ENCODE assay signal across 8 cellular contexts in the genomic region with DNA sequence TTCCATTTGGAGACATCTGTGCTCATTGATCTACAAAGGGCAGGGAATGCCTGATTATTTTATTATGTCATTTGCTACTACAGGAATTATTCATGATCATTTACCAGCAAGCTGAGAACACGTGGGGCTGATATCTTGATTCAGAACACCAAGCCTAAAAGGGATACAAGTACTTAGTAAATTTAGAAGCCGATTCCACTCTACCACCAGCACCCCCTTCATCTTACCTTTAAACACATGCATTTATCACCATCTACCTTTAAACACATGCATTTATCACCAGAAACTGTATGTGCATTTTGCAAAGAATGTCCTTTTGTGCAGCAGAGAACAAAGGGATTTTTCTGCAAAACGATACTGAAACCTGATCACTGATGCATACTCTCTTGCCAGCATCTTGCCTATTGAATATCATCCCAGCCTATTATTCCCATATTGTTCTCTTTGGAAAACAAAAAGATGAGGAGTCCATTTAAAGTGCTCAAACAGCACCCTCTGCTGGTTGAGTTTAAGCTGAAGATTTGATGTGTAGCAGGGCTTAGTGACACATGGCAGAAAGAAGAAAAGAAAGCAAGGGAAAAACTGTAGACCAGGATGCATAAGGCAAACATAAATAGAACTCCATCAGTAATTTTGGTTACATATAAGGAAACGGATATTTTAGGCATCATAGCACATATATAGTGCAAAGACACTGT.
DNase-seq lines count a peak whose midpoint lies in the region; ATAC-seq and TF ChIP-seq lines count a peak whose summit lies in the region.

No MANE protein-coding gene starts in this region.

- CTCF ChIA-PET in activated CD4-positive, alpha-beta T cell treated with anti-CD3 and anti-CD28 coated beads, Interleukin-2, amount 10 ng/mL, durations not matched to agents 7 days and 5 days (lab: Charles Lee) = interaction anchor here (0.6 to 3.4 kb wide), 14 partner anchors 9 to 1188 kb away, joined by 3 to 15 read pairs (median 4); no protein-coding TSS in a partner anchor

- H3K27me3 ChIP-seq in esophagus squamous epithelium = no peaks in the 10 kb centered on the region

- DNase-seq in Daoy (ENCODE audit: low read depth) = peak; percentile 68
- peak; percentile 70 for DNase-seq in NCI-H446 treated with DMSO at 0.1 percent for 48 hours (lab: John Stamatoyannopoulos, UW)
- DNase-seq in activated CD4-positive, alpha-beta T cell treated with anti-CD3 and anti-CD28 coated beads, Interleukin-2, amount 10 ng/mL, durations not matched to agents 7 days and 5 days = peak; percentile 68
- no peak for DNase-seq in esophagus squamous epithelium (lab: John Stamatoyannopoulos, UW)
- peak in 9 of 10 donors; percentile 14 to 82 (median 53) for DNase-seq in naive thymus-derived CD8-positive, alpha-beta T cell
- no peak for DNase-seq in 8988T

- peaks cover 9% of the 10 kb centered on the region for H3K9me3 Mint-ChIP-seq in activated CD4-positive, alpha-beta T cell treated with anti-CD3 and anti-CD28 coated beads, Interleukin-2, amount 10 ng/mL, durations not matched to agents 7 days and 5 days
- H3K9me3 Mint-ChIP-seq in naive thymus-derived CD8-positive, alpha-beta T cell = peaks cover 0 to 22% (median 4%) of the 10 kb centered on the region in 9 donors

- H3K4me3 ChIP-seq in esophagus squamous epithelium = no peak overlapping the region

- POLR2A ChIA-PET in activated CD4-positive, alpha-beta T cell treated with anti-CD3 and anti-CD28 coated beads, Interleukin-2, amount 10 ng/mL, durations not matched to agents 7 days and 5 days (lab: Charles Lee) = interaction anchor here (1.9 kb wide), 1 partner anchor 424 kb away, joined by 4 read pairs; the partner anchor contains the start of gene BTG1
- POLR2A ChIA-PET in naive thymus-derived CD8-positive, alpha-beta T cell (lab: Charles Lee) = interaction anchor here (0.6 to 3.3 kb wide), 9 partner anchors 166 to 1188 kb away, joined by 3 to 34 read pairs (median 3); partner anchors contain the start of gene BTG1

- no peaks in the 10 kb centered on the region for H3K9me3 ChIP-seq in esophagus squamous epithelium

- H3K27me3 Mint-ChIP-seq in activated CD4-positive, alpha-beta T cell treated with anti-CD3 and anti-CD28 coated beads, Interleukin-2, amount 10 ng/mL, durations not matched to agents 7 days and 5 days = no peaks in the 10 kb centered on the region
- H3K27me3 Mint-ChIP-seq in naive thymus-derived CD8-positive, alpha-beta T cell = no peaks in the 10 kb centered on the region

- H3K4me3 Mint-ChIP-seq in activated CD4-positive, alpha-beta T cell treated with anti-CD3 and anti-CD28 coated beads, Interleukin-2, amount 10 ng/mL, durations not matched to agents 7 days and 5 days = no peak overlapping the region
- no peak overlapping the region for H3K4me3 Mint-ChIP-seq in naive thymus-derived CD8-positive, alpha-beta T cell

- H3K27ac Mint-ChIP-seq in activated CD4-positive, alpha-beta T cell treated with anti-CD3 and anti-CD28 coated beads, Interleukin-2, amount 10 ng/mL, durations not matched to agents 7 days and 5 days = no peak overlapping the region
- no peak overlapping the region for H3K27ac Mint-ChIP-seq in naive thymus-derived CD8-positive, alpha-beta T cell

- peaks cover 13% of the 10 kb centered on the region for H3K4me1 Mint-ChIP-seq in activated CD4-positive, alpha-beta T cell treated with anti-CD3 and anti-CD28 coated beads, Interleukin-2, amount 10 ng/mL, durations not matched to agents 7 days and 5 days
- peaks cover 2 to 22% (median 11%) of the 10 kb centered on the region in 4 donors for H3K4me1 Mint-ChIP-seq in naive thymus-derived CD8-positive, alpha-beta T cell

- no peaks in the 10 kb centered on the region for H3K36me3 ChIP-seq in esophagus squamous epithelium

- peaks cover 21% of the 10 kb centered on the region for H3K36me3 Mint-ChIP-seq in activated CD4-positive, alpha-beta T cell treated with anti-CD3 and anti-CD28 coated beads, Interleukin-2, amount 10 ng/mL, durations not matched to agents 7 days and 5 days (ENCODE audit: low read depth)
- peaks cover 0 to 15% (median 4%) of the 10 kb centered on the region in 3 donors for H3K36me3 Mint-ChIP-seq in naive thymus-derived CD8-positive, alpha-beta T cell

- TF ChIP-seq CTCF in esophagus squamous epithelium (IDR thresholded peaks at IDR 0.05) = peak; percentile 70 to 91 (median 86)

- peaks cover 0 to 21% (median 0%) of the 10 kb centered on the region in 3 donors for H3K4me1 ChIP-seq in esophagus squamous epithelium

- TF ChIP-seq POLR2A in esophagus squamous epithelium (IDR thresholded peaks at IDR 0.05) = no peak

- intact Hi-C loops in esophagus squamous epithelium (cut with DNase I) = loop anchor here (5.0 to 10.0 kb wide), 3 partner anchors 77 to 1185 kb away; partner anchors contain the start of gene BTG1

- WGBS in esophagus squamous epithelium, 2 donors = 2 to 4% methylated on average over 4 of the region's 4 CpGs

- ATAC-seq in GM19467 (IDR thresholded peaks at IDR 0.05; ENCODE audit: unreplicated experiment) (peak; percentile 75), HG03460 (IDR thresholded peaks at IDR 0.05; ENCODE audit: unreplicated experiment) (peak; percentile 90)
- peak; percentile 94 to 97 for ATAC-seq in naive thymus-derived CD8-positive, alpha-beta T cell

- H3K27ac ChIP-seq in esophagus squamous epithelium = peak overlapping the region in 1 of 4 donors; percentile 10

Comparison
In these comparisons a context has a peak if more than half of its experiments do, and no peak if none do; other contexts are left out.
1. DNase-seq: peak in Daoy (single experiment), NCI-H446 treated with DMSO at 0.1 percent for 48 hours (single experiment), activated CD4-positive, alpha-beta T cell treated with anti-CD3 and anti-CD28 coated beads, Interleukin-2, amount 10 ng/mL, durations not matched to agents 7 days and 5 days (single experiment) and naive thymus-derived CD8-positive, alpha-beta T cell (9 of 10); none in esophagus squamous epithelium (single experiment) and 8988T (single experiment).
2. Peak in every context shown above with its lines, with median percentiles within 50 percentile points of each other: ATAC-seq.